ENCODE assay signal across 1 cellular context in the genomic region with DNA sequence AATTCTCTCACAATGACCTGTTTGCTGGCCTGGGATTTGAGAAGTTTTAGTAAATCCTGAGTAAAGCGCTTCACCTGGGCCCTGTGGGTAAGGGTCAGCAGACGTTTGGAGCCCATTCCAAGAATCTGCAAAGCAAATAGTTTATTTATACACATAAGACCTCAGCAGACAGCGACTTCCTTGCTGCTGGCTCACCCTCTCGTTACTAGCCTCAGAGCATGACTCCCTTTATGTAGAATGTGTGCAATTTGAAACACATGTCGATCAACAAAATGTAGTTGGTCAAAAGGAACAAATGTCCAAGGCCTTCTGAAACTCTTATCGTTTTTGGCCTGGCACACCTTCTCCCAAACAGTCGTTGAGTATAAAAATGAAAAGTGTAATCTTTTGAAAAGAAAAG.
TF ChIP-seq lines count a peak whose summit lies in the region.

No MANE protein-coding gene starts in this region.

TF ChIP-seq in HepG2, 621 proteins besides CTCF, POLR2A, EP300 and RAD21:
- TF ChIP-seq TRAFD1 (CRISPR knock-in tag; IDR thresholded peaks at IDR 0.05; ENCODE audit: borderline replicate concordance): no peak
- TF ChIP-seq ZBED4 (CRISPR knock-in tag; IDR thresholded peaks at IDR 0.05; ENCODE audit: borderline replicate concordance): no peak
- TF ChIP-seq MTF1 (CRISPR knock-in tag; IDR thresholded peaks at IDR 0.05): no peak
- no peak for TF ChIP-seq REST (IDR thresholded peaks at IDR 0.05; ENCODE audit: borderline replicate concordance in 1 of 2, low read depth in 1 of 2, low read length in 2 of 2)
- no peak for TF ChIP-seq RFX3 (CRISPR knock-in tag; IDR thresholded peaks at IDR 0.05)
- TF ChIP-seq JUND (CRISPR knock-in tag; IDR thresholded peaks at IDR 0.05): no peak
- no peak for TF ChIP-seq NONO (IDR thresholded peaks at IDR 0.05)
- no peak for TF ChIP-seq NONO (CRISPR knock-in tag; conservative IDR thresholded peaks at IDR 0.05)
- no peak for TF ChIP-seq ZNF703 (CRISPR knock-in tag; IDR thresholded peaks at IDR 0.05; ENCODE audit: borderline replicate concordance)
- TF ChIP-seq MYNN (CRISPR knock-in tag; IDR thresholded peaks at IDR 0.05; ENCODE audit: low read depth): no peak
- no peak for TF ChIP-seq ARHGAP35 (CRISPR knock-in tag; IDR thresholded peaks at IDR 0.05; ENCODE audit: borderline replicate concordance)
